ENCODE assay signal across 24 cellular contexts in genomic region chr19:45998834-45999233, GRCh38. TPM values are rescaled to one million over a fixed set of nuclear protein-coding genes. Genes with fewer than 3 reads are reported as not detected.
"Had no signal": no experiment of that assay in that cellular context is flagged by ENCODE, and none has a peak within 500 bp of the region (broad histone marks: within the 10 kb centered on the region; RNA-seq: fewer than 3 reads in every experiment).

No MANE protein-coding gene starts in this region.

- H3K27ac ChIP-seq: body of pancreas, colonic mucosa, gastrocnemius medialis, heart left ventricle, neutrophil, parathyroid adenoma, stomach, testis, upper lobe of left lung had no signal

- H3K9me3 ChIP-seq: body of pancreas, colonic mucosa, gastrocnemius medialis, heart left ventricle, neutrophil, stomach, testis, upper lobe of left lung had no signal

- H3K36me3 ChIP-seq: colonic mucosa, gastrocnemius medialis had no signal

- DNase-seq: activated CD4-positive, alpha-beta T cell treated with anti-CD3 and anti-CD28 coated beads, Interleukin-2, amount 50 U/mL, for 4 hours; activated naive CD4-positive, alpha-beta T cell; activated naive CD8-positive, alpha-beta T cell treated with anti-CD3 and anti-CD28 coated beads for 36 hours; body of pancreas; central memory CD4-positive, alpha-beta T cell; colonic mucosa; gastrocnemius medialis; kidney; midbrain; stimulated activated CD4-positive, alpha-beta T cell treated with anti-CD3 and anti-CD28 coated beads, Interleukin-4, amount 100 ng/mL, for 1 hour; stomach; T-cell; T1000; testis; upper lobe of left lung had no signal

- H3K4me1 ChIP-seq: colonic mucosa, parathyroid adenoma had no signal

- ATAC-seq: activated CD4-positive, CD25-positive, alpha-beta regulatory T cell treated with anti-CD3 and anti-CD28 coated beads, Interleukin-2, amount 50 U/mL, for 24 hours; body of pancreas; esophagus mucosa; gastrocnemius medialis; heart left ventricle; left lobe of liver; sciatic nerve; T-cell had no signal

- H3K9me3 Mint-ChIP-seq: activated naive CD8-positive, alpha-beta T cell treated with anti-CD3 and anti-CD28 coated beads for 36 hours; T-cell had no signal

- H3K27ac Mint-ChIP-seq: activated naive CD8-positive, alpha-beta T cell treated with anti-CD3 and anti-CD28 coated beads for 36 hours had no signal

- H3K4me3 ChIP-seq: body of pancreas, colonic mucosa, gastrocnemius medialis, heart left ventricle, smooth muscle cell, stomach, testis, upper lobe of left lung had no signal

RNA-seq across cellular contexts. Expression of gene PGLYRP1, which starts 24.0 kb away (rescaled TPM):
- total RNA-seq: activated naive CD8-positive, alpha-beta T cell treated with anti-CD3 and anti-CD28 coated beads for 36 hours; body of pancreas; colonic mucosa; esophagus mucosa; gastrocnemius medialis; kidney; lung microvascular endothelial cell; smooth muscle cell; stomach; T-cell; testis had no signal
- polyA plus RNA-seq: smooth muscle cell had no signal

RNA-seq across cellular contexts. Expression of gene NOVA2, which starts 25.2 kb away (rescaled TPM):
- total RNA-seq: activated naive CD8-positive, alpha-beta T cell treated with anti-CD3 and anti-CD28 coated beads for 36 hours had no signal

RNA-seq across cellular contexts. Expression of gene IGFL4, which starts 42.0 kb away (rescaled TPM):
- total RNA-seq: activated naive CD8-positive, alpha-beta T cell treated with anti-CD3 and anti-CD28 coated beads for 36 hours; body of pancreas; colonic mucosa; gastrocnemius medialis; heart left ventricle; kidney; left lobe of liver; lung microvascular endothelial cell; stomach; T-cell; upper lobe of left lung had no signal
- polyA plus RNA-seq: heart left ventricle, smooth muscle cell had no signal
